1 cellular context compared by ENCODE assay signal in genomic region chr3:165404357-165405042, GRCh38.
TF ChIP-seq lines count a peak whose summit lies in the region.

No MANE protein-coding gene starts in this region.

TF ChIP-seq in HCT116, 20 proteins besides CTCF, POLR2A, EP300 and RAD21 (continued from another document):
- TF ChIP-seq, protein P1, sequence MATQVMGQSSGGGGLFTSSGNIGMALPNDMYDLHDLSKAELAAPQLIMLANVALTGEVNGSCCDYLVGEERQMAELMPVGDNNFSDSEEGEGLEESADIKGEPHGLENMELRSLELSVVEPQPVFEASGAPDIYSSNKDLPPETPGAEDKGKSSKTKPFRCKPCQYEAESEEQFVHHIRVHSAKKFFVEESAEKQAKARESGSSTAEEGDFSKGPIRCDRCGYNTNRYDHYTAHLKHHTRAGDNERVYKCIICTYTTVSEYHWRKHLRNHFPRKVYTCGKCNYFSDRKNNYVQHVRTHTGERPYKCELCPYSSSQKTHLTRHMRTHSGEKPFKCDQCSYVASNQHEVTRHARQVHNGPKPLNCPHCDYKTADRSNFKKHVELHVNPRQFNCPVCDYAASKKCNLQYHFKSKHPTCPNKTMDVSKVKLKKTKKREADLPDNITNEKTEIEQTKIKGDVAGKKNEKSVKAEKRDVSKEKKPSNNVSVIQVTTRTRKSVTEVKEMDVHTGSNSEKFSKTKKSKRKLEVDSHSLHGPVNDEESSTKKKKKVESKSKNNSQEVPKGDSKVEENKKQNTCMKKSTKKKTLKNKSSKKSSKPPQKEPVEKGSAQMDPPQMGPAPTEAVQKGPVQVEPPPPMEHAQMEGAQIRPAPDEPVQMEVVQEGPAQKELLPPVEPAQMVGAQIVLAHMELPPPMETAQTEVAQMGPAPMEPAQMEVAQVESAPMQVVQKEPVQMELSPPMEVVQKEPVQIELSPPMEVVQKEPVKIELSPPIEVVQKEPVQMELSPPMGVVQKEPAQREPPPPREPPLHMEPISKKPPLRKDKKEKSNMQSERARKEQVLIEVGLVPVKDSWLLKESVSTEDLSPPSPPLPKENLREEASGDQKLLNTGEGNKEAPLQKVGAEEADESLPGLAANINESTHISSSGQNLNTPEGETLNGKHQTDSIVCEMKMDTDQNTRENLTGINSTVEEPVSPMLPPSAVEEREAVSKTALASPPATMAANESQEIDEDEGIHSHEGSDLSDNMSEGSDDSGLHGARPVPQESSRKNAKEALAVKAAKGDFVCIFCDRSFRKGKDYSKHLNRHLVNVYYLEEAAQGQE (IDR thresholded peaks at IDR 0.05; ENCODE audit: low read depth), result no peak
- no peak for TF ChIP-seq SRF (IDR thresholded peaks at IDR 0.05; ENCODE audit: low read depth)
- TF ChIP-seq POLR2AphosphoS5 (IDR thresholded peaks at IDR 0.05; ENCODE audit: low read depth, low read length), result no peak
- TF ChIP-seq YY1 (IDR thresholded peaks at IDR 0.05; ENCODE audit: extremely low read depth, insufficient replicate concordance, low read depth, low read length), result no peak
- TF ChIP-seq TCF7L2 (IDR thresholded peaks at IDR 0.05; ENCODE audit: borderline replicate concordance, extremely low read depth, insufficient read depth, insufficient read length), result no peak
- no peak for TF ChIP-seq ZNF274 (IDR thresholded peaks at IDR 0.05; ENCODE audit: low read depth, low read length)
- no peak for TF ChIP-seq ELF1 (IDR thresholded peaks at IDR 0.05; ENCODE audit: borderline replicate concordance, low read depth)
- TF ChIP-seq, protein P2, sequence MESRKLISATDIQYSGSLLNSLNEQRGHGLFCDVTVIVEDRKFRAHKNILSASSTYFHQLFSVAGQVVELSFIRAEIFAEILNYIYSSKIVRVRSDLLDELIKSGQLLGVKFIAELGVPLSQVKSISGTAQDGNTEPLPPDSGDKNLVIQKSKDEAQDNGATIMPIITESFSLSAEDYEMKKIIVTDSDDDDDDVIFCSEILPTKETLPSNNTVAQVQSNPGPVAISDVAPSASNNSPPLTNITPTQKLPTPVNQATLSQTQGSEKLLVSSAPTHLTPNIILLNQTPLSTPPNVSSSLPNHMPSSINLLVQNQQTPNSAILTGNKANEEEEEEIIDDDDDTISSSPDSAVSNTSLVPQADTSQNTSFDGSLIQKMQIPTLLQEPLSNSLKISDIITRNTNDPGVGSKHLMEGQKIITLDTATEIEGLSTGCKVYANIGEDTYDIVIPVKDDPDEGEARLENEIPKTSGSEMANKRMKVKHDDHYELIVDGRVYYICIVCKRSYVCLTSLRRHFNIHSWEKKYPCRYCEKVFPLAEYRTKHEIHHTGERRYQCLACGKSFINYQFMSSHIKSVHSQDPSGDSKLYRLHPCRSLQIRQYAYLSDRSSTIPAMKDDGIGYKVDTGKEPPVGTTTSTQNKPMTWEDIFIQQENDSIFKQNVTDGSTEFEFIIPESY (IDR thresholded peaks at IDR 0.05; ENCODE audit: extremely low read depth, insufficient replicate concordance, low read length), result no peak
- TF ChIP-seq FOSL1 (IDR thresholded peaks at IDR 0.05; ENCODE audit: low read depth), result no peak
- no peak for TF ChIP-seq EGR1 (IDR thresholded peaks at IDR 0.05; ENCODE audit: low read depth)
- TF ChIP-seq SIN3A (IDR thresholded peaks at IDR 0.05; ENCODE audit: low read depth), result no peak
- no peak for TF ChIP-seq SP1 (IDR thresholded peaks at IDR 0.05; ENCODE audit: low read depth)
- TF ChIP-seq ZFX (IDR thresholded peaks at IDR 0.05), result no peak
- no peak for TF ChIP-seq JUND (IDR thresholded peaks at IDR 0.05)
- no peak for TF ChIP-seq CEBPB (IDR thresholded peaks at IDR 0.05; ENCODE audit: low read depth)
